Comparison of ENCODE assay signal across 22 cellular contexts in genomic region chr6:106244521-106244920, GRCh38.
"Had no signal": no experiment of that assay in that cellular context is flagged by ENCODE, and none has a peak within 500 bp of the region (broad histone marks: within the 10 kb centered on the region; RNA-seq: fewer than 3 reads in every experiment).

No MANE protein-coding gene starts in this region.

- FAIRE-seq: keratinocyte, small intestine had no signal

- DNase-seq: dermis blood vessel endothelial cell; esophagus squamous epithelium; foreskin fibroblast; immature natural killer cell; left ventricle myocardium inferior; mesenchymal stem cell; midbrain; nucleus accumbens; ovary; small intestine; stimulated activated CD4-positive, alpha-beta T cell treated with anti-CD3 and anti-CD28 coated beads, Interleukin-12 subunit alpha, Interleukin-12 subunit beta, amount 100 ng/mL, for 4 hours; stimulated activated naive CD4-positive, alpha-beta T cell treated with Interleukin-2 at 50 U/mL for 16 hours; thyroid gland; uterus had no signal

- H3K4me1 Mint-ChIP-seq: neural progenitor cell had no signal

- H3K27me3 ChIP-seq: esophagus squamous epithelium, gastroesophageal sphincter, neural progenitor cell, ovary, right atrium auricular region, suprapubic skin, thyroid gland, uterus had no signal

- ATAC-seq: gastroesophageal sphincter had no signal

- H3K4me2 ChIP-seq: neural progenitor cell had no signal

- H3K4me3 Mint-ChIP-seq: immature natural killer cell; natural killer cell treated with Interleukin-12 subunit alpha and Interleukin-12 subunit beta and Interleukin-15 and Interleukin-18, amount 100 ng/mL, for 72 hours; neural progenitor cell; type B pancreatic cell had no signal

- H3K27me3 Mint-ChIP-seq: natural killer cell treated with Interleukin-12 subunit alpha and Interleukin-12 subunit beta and Interleukin-15 and Interleukin-18, amount 100 ng/mL, for 72 hours; type B pancreatic cell had no signal

- H2AFZ ChIP-seq: neural progenitor cell had no signal

- H3K9ac ChIP-seq: neural progenitor cell had no signal

- H3K27ac Mint-ChIP-seq: neural progenitor cell, type B pancreatic cell had no signal

- H3K36me3 ChIP-seq: neural progenitor cell, ovary, thyroid gland, uterus had no signal

- H3K9me3 ChIP-seq: esophagus squamous epithelium, gastroesophageal sphincter, left ventricle myocardium inferior, ovary, right atrium auricular region, suprapubic skin, thyroid gland, uterus had no signal

- H3K4me1 ChIP-seq: esophagus squamous epithelium, left ventricle myocardium inferior, neural progenitor cell, right atrium auricular region, suprapubic skin, uterus had no signal

- H3K4me3 ChIP-seq: esophagus squamous epithelium, gastroesophageal sphincter, left ventricle myocardium inferior, lung, neural progenitor cell, ovary, right atrium auricular region, suprapubic skin, thyroid gland, uterus had no signal

- H3K27ac ChIP-seq: esophagus squamous epithelium, gastroesophageal sphincter, left ventricle myocardium inferior, neural progenitor cell, ovary, right atrium auricular region, suprapubic skin, thyroid gland, uterus had no signal
